8 cellular contexts compared by ENCODE assay signal in the genomic region with DNA sequence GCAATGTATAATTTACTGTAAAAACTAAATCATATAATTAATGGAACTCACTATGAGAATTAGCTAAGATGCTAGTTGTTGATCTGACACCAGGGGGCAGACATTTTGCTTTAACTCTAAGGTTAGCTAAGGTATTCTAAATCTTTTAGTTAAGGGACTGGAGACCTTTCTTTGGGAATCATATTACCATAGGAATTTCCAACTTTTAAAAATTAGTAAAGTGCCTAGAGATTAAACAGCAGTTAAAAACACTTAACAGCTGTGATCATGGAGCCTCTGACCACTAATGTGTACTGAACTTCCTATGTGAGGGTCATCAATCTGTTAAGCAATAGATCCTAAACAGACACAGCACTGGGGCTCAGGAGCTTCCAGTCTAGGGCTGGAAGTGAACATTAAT.
DNase-seq lines count a peak whose midpoint lies in the region; ATAC-seq and TF ChIP-seq lines count a peak whose summit lies in the region.

No MANE protein-coding gene starts in this region.

- H3K4me3 ChIP-seq in AG09309 (ENCODE audit: control insufficient read depth, low read depth, low read length) = no peak overlapping the region

- DNase-seq in AG09309 (ENCODE audit: low read depth) (no peak), GM13976 (ENCODE audit: low spot score) (peak; percentile 38), NCI-H1436 treated with DMSO at 0.1 percent for 48 hours (lab: John Stamatoyannopoulos, UW) (peak; percentile 9), iPS DF 4.7 (ENCODE audit: extremely low read depth, low spot score) (peak; percentile 25), type B pancreatic cell (ENCODE audit: extremely low spot score, unreplicated experiment) (no peak)
- DNase-seq in activated CD8-positive, alpha-beta T cell treated with anti-CD3 and anti-CD28 coated beads for 36 hours = peak; percentile 29

- no peaks in the 10 kb centered on the region for H3K4me1 Mint-ChIP-seq in activated CD8-positive, alpha-beta T cell treated with anti-CD3 and anti-CD28 coated beads for 36 hours (ENCODE audit: low read depth)
- H3K4me1 Mint-ChIP-seq in type B pancreatic cell (ENCODE audit: unreplicated experiment) = peaks cover 4% of the 10 kb centered on the region

- in situ Hi-C loops in GM13976 (cut with MboI; ENCODE audit: low sequenced_read_pairs, unreplicated experiment) = no loop called here

- no peak overlapping the region for H3K4me3 Mint-ChIP-seq in activated CD8-positive, alpha-beta T cell treated with anti-CD3 and anti-CD28 coated beads for 36 hours
- no peak overlapping the region for H3K4me3 Mint-ChIP-seq in type B pancreatic cell

- POLR2A ChIA-PET in activated CD8-positive, alpha-beta T cell treated with anti-CD3 and anti-CD28 coated beads for 36 hours (lab: Charles Lee) = no interaction called here

- CTCF ChIA-PET in activated CD8-positive, alpha-beta T cell treated with anti-CD3 and anti-CD28 coated beads for 36 hours (lab: Charles Lee) = interaction anchor here (1.0 to 1.5 kb wide), 9 partner anchors 10 to 240 kb away, joined by 3 to 5 read pairs (median 4); partner anchors contain the start of gene APBB2

- ATAC-seq in activated CD8-positive, alpha-beta T cell treated with anti-CD3 and anti-CD28 coated beads for 36 hours = no peak
- no peak for ATAC-seq in GM21737 (IDR thresholded peaks at IDR 0.05; ENCODE audit: unreplicated experiment)
- no peak for ATAC-seq in HG03159 (IDR thresholded peaks at IDR 0.05; ENCODE audit: unreplicated experiment)

- TF ChIP-seq CTCF in AG09309 (IDR thresholded peaks at IDR 0.05; ENCODE audit: control insufficient read depth, insufficient read depth, low read depth, low read length, missing control alignments) (peak; percentile 60), GM13976 (IDR thresholded peaks at IDR 0.05; ENCODE audit: borderline replicate concordance, control extremely low read depth, extremely low read depth, insufficient read depth, missing control alignments) (peak; percentile 50), type B pancreatic cell (conservative IDR thresholded peaks at IDR 0.05) (peak; percentile 91)
- peak; percentile 45 for TF ChIP-seq CTCF in activated CD8-positive, alpha-beta T cell treated with anti-CD3 and anti-CD28 coated beads for 36 hours (IDR thresholded peaks at IDR 0.05)

- H3K9me3 Mint-ChIP-seq in activated CD8-positive, alpha-beta T cell treated with anti-CD3 and anti-CD28 coated beads for 36 hours = no peaks in the 10 kb centered on the region
- H3K9me3 Mint-ChIP-seq in type B pancreatic cell = no peaks in the 10 kb centered on the region

- no peak overlapping the region for H3K27ac Mint-ChIP-seq in activated CD8-positive, alpha-beta T cell treated with anti-CD3 and anti-CD28 coated beads for 36 hours
- no peak overlapping the region for H3K27ac Mint-ChIP-seq in type B pancreatic cell

- H3K36me3 Mint-ChIP-seq in activated CD8-positive, alpha-beta T cell treated with anti-CD3 and anti-CD28 coated beads for 36 hours (ENCODE audit: low read depth) = no peaks in the 10 kb centered on the region
- H3K36me3 Mint-ChIP-seq in type B pancreatic cell = no peaks in the 10 kb centered on the region

- intact Hi-C loops in activated CD8-positive, alpha-beta T cell treated with anti-CD3 and anti-CD28 coated beads for 36 hours (cut with micrococcal nuclease) = no loop called here

- peaks cover 10% of the 10 kb centered on the region for H3K27me3 Mint-ChIP-seq in activated CD8-positive, alpha-beta T cell treated with anti-CD3 and anti-CD28 coated beads for 36 hours
- no peaks in the 10 kb centered on the region for H3K27me3 Mint-ChIP-seq in type B pancreatic cell

Comparison
In these comparisons a context has a peak if more than half of its experiments do, and no peak if none do; other contexts are left out.
1. DNase-seq: peak in GM13976 (single experiment), NCI-H1436 treated with DMSO at 0.1 percent for 48 hours (single experiment), activated CD8-positive, alpha-beta T cell treated with anti-CD3 and anti-CD28 coated beads for 36 hours (single experiment) and iPS DF 4.7 (single experiment); none in AG09309 (single experiment) and type B pancreatic cell (single experiment).
2. Peak in every context shown above with its lines, with median percentiles within 50 percentile points of each other: CTCF ChIP-seq.